8 cellular contexts compared by ENCODE assay signal in genomic region chr19:18205180-18205915, GRCh38. TPM values are rescaled to one million over a fixed set of nuclear protein-coding genes. Genes with fewer than 3 reads are reported as not detected.
DNase-seq lines count a peak whose midpoint lies in the region; ATAC-seq and FAIRE-seq lines count a peak whose summit lies in the region.

No MANE protein-coding gene starts in this region.

- H3K4me1 Mint-ChIP-seq in activated CD4-positive, alpha-beta T cell treated with anti-CD3 and anti-CD28 coated beads for 36 hours = peaks cover 18% of the 10 kb centered on the region
- peaks cover 34% of the 10 kb centered on the region for H3K4me1 Mint-ChIP-seq in dendritic cell treated with granulocyte-macrophage colony-stimulating factor and Interleukin-4, amounts not matched to agents 40 ng/mL and 50 ng/mL, for 4 days (ENCODE audit: low read depth)

- FAIRE-seq in GM19239 (lab: Jason Lieb, UNC) = no peak

- no peak for ATAC-seq in activated CD4-positive, alpha-beta T cell treated with anti-CD3 and anti-CD28 coated beads for 36 hours

- peak overlapping the region; percentile 96 for H3K4me3 Mint-ChIP-seq in activated CD4-positive, alpha-beta T cell treated with anti-CD3 and anti-CD28 coated beads for 36 hours
- peak overlapping the region; percentile 87 for H3K4me3 Mint-ChIP-seq in dendritic cell treated with granulocyte-macrophage colony-stimulating factor and Interleukin-4, amounts not matched to agents 40 ng/mL and 50 ng/mL, for 4 days

- DNase-seq in ELR (ENCODE audit: low read depth) = peak; percentile 83
- DNase-seq in NCI-H1105 (lab: John Stamatoyannopoulos, UW) = peak; percentile 65
- DNase-seq in activated CD4-positive, alpha-beta T cell treated with anti-CD3 and anti-CD28 coated beads for 36 hours = peak; percentile 81
- peak; percentile 43 for DNase-seq in stimulated activated CD4-positive, alpha-beta T cell treated with anti-CD3 and anti-CD28 coated beads, Interleukin-12 subunit alpha, Interleukin-12 subunit beta, amount 100 ng/mL, for 4 hours
- no peak for DNase-seq in SKM-1 treated with dmso at 0.1 percent for 144 hours (lab: John Stamatoyannopoulos, UW; ENCODE audit: unreplicated experiment)
- DNase-seq in GM19239 (ENCODE audit: insufficient read length, low spot score) = no peak

- H3K27me3 ChIP-seq in layer of hippocampus (ENCODE audit: control insufficient read depth, insufficient read depth, low read length) = no peaks in the 10 kb centered on the region

- peak overlapping the region; percentile 98 for H3K27ac ChIP-seq in layer of hippocampus (ENCODE audit: low read depth, low read length)

- no peaks in the 10 kb centered on the region for H3K27me3 Mint-ChIP-seq in activated CD4-positive, alpha-beta T cell treated with anti-CD3 and anti-CD28 coated beads for 36 hours
- H3K27me3 Mint-ChIP-seq in dendritic cell treated with granulocyte-macrophage colony-stimulating factor and Interleukin-4, amounts not matched to agents 40 ng/mL and 50 ng/mL, for 4 days = peaks cover 36% of the 10 kb centered on the region

- intact Hi-C loops in activated CD4-positive, alpha-beta T cell treated with anti-CD3 and anti-CD28 coated beads for 36 hours (cut with DNase I, micrococcal nuclease) = loop anchor here (2.0 kb wide), 3 partner anchors 135 to 213 kb away; partner anchors contain the start of genes PGPEP1 (in 1 of the 2) and SSBP4 (in 1 of the 2)
- intact Hi-C loops in dendritic cell treated with granulocyte-macrophage colony-stimulating factor and Interleukin-4, amounts not matched to agents 40 ng/mL and 50 ng/mL, for 4 days (cut with micrococcal nuclease) = loop anchor here (10.0 kb wide), 1 partner anchor 119 kb away; the partner anchor contains the start of gene LSM4

- CTCF ChIA-PET in activated CD4-positive, alpha-beta T cell treated with anti-CD3 and anti-CD28 coated beads for 36 hours (lab: Charles Lee) = interaction anchor here (0.6 to 3.1 kb wide), 10 partner anchors 13 to 240 kb away, joined by 3 to 13 read pairs (median 4); partner anchors contain the start of gene MPV17L2

- H3K9me3 Mint-ChIP-seq in activated CD4-positive, alpha-beta T cell treated with anti-CD3 and anti-CD28 coated beads for 36 hours (ENCODE audit: low read depth) = no peaks in the 10 kb centered on the region
- no peaks in the 10 kb centered on the region for H3K9me3 Mint-ChIP-seq in dendritic cell treated with granulocyte-macrophage colony-stimulating factor and Interleukin-4, amounts not matched to agents 40 ng/mL and 50 ng/mL, for 4 days

- peak overlapping the region; percentile 47 for H3K27ac Mint-ChIP-seq in activated CD4-positive, alpha-beta T cell treated with anti-CD3 and anti-CD28 coated beads for 36 hours
- H3K27ac Mint-ChIP-seq in dendritic cell treated with granulocyte-macrophage colony-stimulating factor and Interleukin-4, amounts not matched to agents 40 ng/mL and 50 ng/mL, for 4 days = peak overlapping the region; percentile 94

- POLR2A ChIA-PET in activated CD4-positive, alpha-beta T cell treated with anti-CD3 and anti-CD28 coated beads for 36 hours (lab: Charles Lee) = interaction anchor here (2.5 to 2.6 kb wide), 2 partner anchors 74 to 76 kb away, joined by 9 to 15 read pairs; partner anchors contain the start of gene JUND

- H3K36me3 Mint-ChIP-seq in activated CD4-positive, alpha-beta T cell treated with anti-CD3 and anti-CD28 coated beads for 36 hours (ENCODE audit: low read depth) = peaks cover 5% of the 10 kb centered on the region
- peaks cover 25% of the 10 kb centered on the region for H3K36me3 Mint-ChIP-seq in dendritic cell treated with granulocyte-macrophage colony-stimulating factor and Interleukin-4, amounts not matched to agents 40 ng/mL and 50 ng/mL, for 4 days (ENCODE audit: low read depth)

RNA-seq across cellular contexts. Expression of gene RAB3A, which starts 1.5 kb away (rescaled TPM):
- total RNA-seq in activated CD4-positive, alpha-beta T cell treated with anti-CD3 and anti-CD28 coated beads for 36 hours = 1 to 10 TPM; 5.6 to 8.9 TPM

RNA-seq across cellular contexts. Expression of gene MPV17L2, which starts 12.3 kb away (rescaled TPM):
- total RNA-seq in activated CD4-positive, alpha-beta T cell treated with anti-CD3 and anti-CD28 coated beads for 36 hours = 1 to 10 TPM; 5.7 to 6.2 TPM

RNA-seq across cellular contexts. Expression of gene PDE4C, which starts 20.9 kb away (rescaled TPM):
- not detected for total RNA-seq in activated CD4-positive, alpha-beta T cell treated with anti-CD3 and anti-CD28 coated beads for 36 hours

RNA-seq across cellular contexts. Expression of gene IFI30, which starts 31.7 kb away (rescaled TPM):
- total RNA-seq in activated CD4-positive, alpha-beta T cell treated with anti-CD3 and anti-CD28 coated beads for 36 hours = 10 to 100 TPM; 20.4 to 29.5 TPM

RNA-seq across cellular contexts. Expression of gene PIK3R2, which starts 52.4 kb away (rescaled TPM):
- 10 to 100 TPM; 18.9 to 20.2 TPM for total RNA-seq in activated CD4-positive, alpha-beta T cell treated with anti-CD3 and anti-CD28 coated beads for 36 hours

Comparison
In these comparisons a context has a peak if more than half of its experiments do, and no peak if none do; other contexts are left out.
1. DNase-seq: peak in ELR (single experiment), NCI-H1105 (single experiment), activated CD4-positive, alpha-beta T cell treated with anti-CD3 and anti-CD28 coated beads for 36 hours (single experiment) and stimulated activated CD4-positive, alpha-beta T cell treated with anti-CD3 and anti-CD28 coated beads, Interleukin-12 subunit alpha, Interleukin-12 subunit beta, amount 100 ng/mL, for 4 hours (single experiment); none in SKM-1 treated with dmso at 0.1 percent for 144 hours (single experiment) and GM19239 (single experiment).